Comparison of ENCODE assay signal across 12 cellular contexts in the genomic region with DNA sequence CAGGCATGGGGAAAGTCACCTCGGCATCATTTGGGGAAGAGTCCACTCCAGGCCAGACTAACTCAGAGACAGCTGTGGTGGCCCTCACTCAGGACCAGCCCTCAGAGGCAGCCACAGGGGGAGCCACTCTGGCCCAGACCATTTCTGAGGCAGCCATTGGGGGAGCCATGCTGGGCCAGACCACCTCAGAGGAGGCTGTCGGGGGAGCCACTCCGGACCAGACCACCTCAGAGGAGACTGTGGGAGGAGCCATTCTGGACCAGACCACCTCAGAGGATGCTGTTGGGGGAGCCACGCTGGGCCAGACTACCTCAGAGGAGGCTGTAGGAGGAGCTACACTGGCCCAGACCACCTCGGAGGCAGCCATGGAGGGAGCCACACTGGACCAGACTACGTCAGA. TPM values are rescaled to one million over a fixed set of nuclear protein-coding genes. Genes with fewer than 3 reads are reported as not detected.
DNase-seq lines count a peak whose midpoint lies in the region; ATAC-seq, FAIRE-seq and TF ChIP-seq lines count a peak whose summit lies in the region.
"Had no signal": no experiment of that assay in that cellular context is flagged by ENCODE, and none has a peak within 500 bp of the region (broad histone marks: within the 10 kb centered on the region; RNA-seq: fewer than 3 reads in every experiment).

No MANE protein-coding gene starts in this region.

- H4K20me1 ChIP-seq in K562 (replicated peaks; ENCODE audit: control insufficient read depth, insufficient read depth, low read length) (no peaks in the 10 kb centered on the region), osteoblast (ENCODE audit: insufficient read depth, low read length) (no peaks in the 10 kb centered on the region)

- no peaks in the 10 kb centered on the region for H3K4me1 Mint-ChIP-seq in Calu3 (ENCODE audit: low read depth, unreplicated experiment)

- H2AFZ ChIP-seq in K562 (ENCODE audit: low read depth, low read length), result no peak overlapping the region
- H2AFZ ChIP-seq in osteoblast (ENCODE audit: low read length), result no peak overlapping the region

- TF ChIP-seq CTCF in HEK293 (tag by site-specific recombination; IDR thresholded peaks at IDR 0.05) (no peak), K562 (IDR thresholded peaks at IDR 0.05 in 2 of 3, conservative IDR thresholded peaks at IDR 0.05 in 1 of 3; ENCODE audit: insufficient read depth in 2 of 3, low read depth in 1 of 3, low read length in 3 of 3) (no peak), osteoblast (IDR thresholded peaks at IDR 0.05; ENCODE audit: extremely low read depth, low read depth, low read length) (no peak), Calu3 (IDR thresholded peaks at IDR 0.05; ENCODE audit: unreplicated experiment) (no peak)

- no peaks in the 10 kb centered on the region for H3K27me3 ChIP-seq in K562 (ENCODE audit: control insufficient read depth in 2 of 2, insufficient read depth in 2 of 2, low read length in 2 of 2)
- no peaks in the 10 kb centered on the region for H3K27me3 ChIP-seq in osteoblast (ENCODE audit: insufficient read depth, low read length)

- H3K79me2 ChIP-seq in K562 (ENCODE audit: control insufficient read depth, insufficient read depth, low read length) (no peaks in the 10 kb centered on the region), osteoblast (ENCODE audit: insufficient read depth, low read length) (no peaks in the 10 kb centered on the region)

- in situ Hi-C loops in K562 (cut with MboI), result no loop called here

- FAIRE-seq in K562 (lab: Jason Lieb, UNC), result no peak

- BruUV-seq in K562 (replicated peaks; lab: Mats Ljungman, UMichigan), result no TSS peak
- BruUV-seq in Calu3 (replicated peaks; lab: Mats Ljungman, UMichigan), result no TSS peak

- H3K9me3 ChIP-seq in HEK293 (ENCODE audit: control insufficient read depth, insufficient read depth, low read depth, low read length) (no peaks in the 10 kb centered on the region), K562 (replicated peaks; ENCODE audit: control insufficient read depth, insufficient read depth, low read depth, low read length) (peaks cover 2% of the 10 kb centered on the region; the same call in 1 of the 2 replicates), osteoblast (ENCODE audit: low read depth, low read length) (no peaks in the 10 kb centered on the region)

- no peak overlapping the region; a peak in 1 of 4 replicates for H3K9ac ChIP-seq in K562 (ENCODE audit: insufficient read depth in 1 of 2, low read depth in 2 of 2, low read length in 2 of 2)

- no peaks in the 10 kb centered on the region for H3K27me3 Mint-ChIP-seq in Calu3 (ENCODE audit: unreplicated experiment)

- TF ChIP-seq EP300 in K562 (IDR thresholded peaks at IDR 0.05; ENCODE audit: low read length), result no peak

- H3K9me1 ChIP-seq in K562 (ENCODE audit: control insufficient read depth, insufficient read depth, low read length), result no peaks in the 10 kb centered on the region

- H3K9me3 Mint-ChIP-seq in Calu3 (ENCODE audit: low read depth, unreplicated experiment), result no peaks in the 10 kb centered on the region

- H3K27ac Mint-ChIP-seq in Calu3 (ENCODE audit: unreplicated experiment), result no peak overlapping the region
- H3K27ac Mint-ChIP-seq: CD4-positive, CD25-positive, alpha-beta regulatory T cell had no signal

- H3K27ac ChIP-seq in HEK293 (ENCODE audit: extremely low read depth, low read depth, low read length), result no peak overlapping the region
- H3K27ac ChIP-seq in K562 (ENCODE audit: extremely low read depth, low read depth, low read length), result no peak overlapping the region
- no peak overlapping the region for H3K27ac ChIP-seq in osteoblast (ENCODE audit: low read depth, low read length)

- DNase-seq in K562 (ENCODE audit: extremely low read depth in 1 of 4, low spot score in 3 of 4) (peak in 1 of 4 experiments; percentile 36), osteoblast (ENCODE audit: insufficient read length, low spot score, missing footprints) (peak; percentile 43), Calu3 (no peak), OCI-M2 (lab: John Stamatoyannopoulos, UW; ENCODE audit: unreplicated experiment) (no peak)
- DNase-seq: CD4-positive, CD25-positive, alpha-beta regulatory T cell; KBM-7; NCI-H1436; NCI-H2029; NCI-H774 had no signal

- POLR2A ChIA-PET in HEK293 (lab: Yijun Ruan, JAX) (no interaction called here), K562 (lab: Yijun Ruan, JAX) (no interaction called here)

- intact Hi-C loops in K562 (cut with micrococcal nuclease), result no loop called here
- intact Hi-C loops in Calu3 (cut with micrococcal nuclease; ENCODE audit: unreplicated experiment), result no loop called here

- H3K4me1 ChIP-seq in HEK293 (ENCODE audit: control insufficient read depth, insufficient read depth, low read length) (no peaks in the 10 kb centered on the region), K562 (replicated peaks in 1 of 2; ENCODE audit: control insufficient read depth in 2 of 2, insufficient read depth in 2 of 2, low read length in 2 of 2) (peaks cover 0 to 4% of the 10 kb centered on the region in 2 experiments; a peak in 2 of 5 replicates), osteoblast (ENCODE audit: insufficient read depth, low read length) (no peaks in the 10 kb centered on the region)

- H3K36me3 ChIP-seq in HEK293 (ENCODE audit: control insufficient read depth in 2 of 2, insufficient read depth in 1 of 2, low read length in 2 of 2), result peaks cover 0 to 66% of the 10 kb centered on the region in 2 experiments; a peak in 1 of 3 replicates
- H3K36me3 ChIP-seq in K562 (ENCODE audit: control insufficient read depth, insufficient read depth, low read length), result peaks cover 43% of the 10 kb centered on the region; the same call in 2 of the 3 replicates
- peaks cover 4% of the 10 kb centered on the region for H3K36me3 ChIP-seq in osteoblast (ENCODE audit: insufficient read depth, low read length)

- no peak overlapping the region for H3K4me3 ChIP-seq in HEK293 (ENCODE audit: low read depth, low read length)
- no peak overlapping the region for H3K4me3 ChIP-seq in K562
- no peak overlapping the region for H3K4me3 ChIP-seq in osteoblast (ENCODE audit: insufficient read depth, low read length)

- peak; percentile 71 for ATAC-seq in K562

- CTCF ChIA-PET in HEK293 (lab: Yijun Ruan, JAX) (interaction anchor here (1.4 kb wide), 1 partner anchor 11 kb away, joined by 5 read pairs; no protein-coding TSS in a partner anchor), K562 (lab: Yijun Ruan, JAX; ENCODE audit: low intra/inter-chr PET ratio) (no interaction called here), Calu3 (lab: Charles Lee) (interaction anchor here (0.6 to 0.7 kb wide), 2 partner anchors 68 to 77 kb away, joined by 4 to 7 read pairs; no protein-coding TSS in a partner anchor)

- peaks cover 4% of the 10 kb centered on the region for H3K36me3 Mint-ChIP-seq in Calu3 (ENCODE audit: insufficient read depth, unreplicated experiment)
- H3K36me3 Mint-ChIP-seq: CD4-positive, CD25-positive, alpha-beta regulatory T cell had no signal

- no peak overlapping the region for H3K4me3 Mint-ChIP-seq in Calu3 (ENCODE audit: low read depth, unreplicated experiment)
- H3K4me3 Mint-ChIP-seq: CD4-positive, CD25-positive, alpha-beta regulatory T cell had no signal

- no peak for TF ChIP-seq RAD21 in K562 (CRISPR knock-in tag; conservative IDR thresholded peaks at IDR 0.05 in 1 of 2, IDR thresholded peaks at IDR 0.05 in 1 of 2)

- TF ChIP-seq POLR2A in K562 (conservative IDR thresholded peaks at IDR 0.05), result no peak

- 79% methylated on average over 5 of the region's 6 CpGs for WGBS in K562 (ENCODE audit: insufficient coverage, low coverage, missing lambda C conversion rate)

- H3K4me2 ChIP-seq in K562 (ENCODE audit: insufficient read depth, low read length) (no peak overlapping the region), osteoblast (ENCODE audit: insufficient read depth, low read length) (no peak overlapping the region)

RNA-seq across cellular contexts. Expression of gene ERAS, which starts 3.3 kb away (rescaled TPM):
- 0.79 and 2.3 TPM in 2 replicates for total RNA-seq in K562 (2011; cell fraction: chromatin; rRNA removed; ENCODE audit: low replicate concordance)
- total RNA-seq in K562 (2011; cell fraction: nucleolus; rRNA removed), result 0.83 and 1.8 TPM in 2 replicates
- total RNA-seq in K562 (2011; cell fraction: nucleoplasm; rRNA removed), result 0.84 and 0.95 TPM in 2 replicates
- not detected in 2 replicates for total RNA-seq in K562 (2014; rRNA removed)
- total RNA-seq in K562 (2014; rRNA removed; fragmentation: Illumina TruSeq; extraction: Trizol), result not detected in 2 replicates
- not detected in 2 replicates for total RNA-seq in K562 (2015; rRNA removed; fragmentation: Illumina TruSeq; extraction: Trizol)
- not detected in 2 replicates for total RNA-seq in K562 (2021)
- 0.07 and 0.11 TPM in 2 replicates for polyA plus RNA-seq in K562 (2011; rRNA removed)
- 0.39 TPM in 1 of 2 replicates, not detected in the other for polyA plus RNA-seq in K562 (2011; cell fraction: cytosol; rRNA removed)
- 0.34 and 0.77 TPM in 2 replicates for polyA plus RNA-seq in K562 (2011; cell fraction: nucleus; rRNA removed)
- 0.42 TPM in 1 of 2 replicates, not detected in the other for polyA plus RNA-seq in K562 (2012)
- not detected in 2 replicates for polyA plus RNA-seq in K562 (2014; fragmentation: Illumina TruSeq; extraction: Trizol)
- not detected for polyA plus RNA-seq in K562 (2014; fragmentation: Nextera tagmentation; extraction: Ambion mirVana)
- polyA plus RNA-seq in K562 (2014; rRNA removed), result 0.12 TPM in 1 of 2 replicates, not detected in the other
- not detected in 2 replicates for polyA minus RNA-seq in K562 (2011; rRNA and poly(A)+ RNA removed)
- polyA minus RNA-seq in K562 (2011; cell fraction: cytosol; rRNA and poly(A)+ RNA removed), result not detected in 2 replicates
- polyA minus RNA-seq in K562 (2011; cell fraction: nucleus; rRNA and poly(A)+ RNA removed), result 0.33 TPM in 1 of 2 replicates, not detected in the other
- total RNA-seq in osteoblast, result not detected in 2 replicates
- total RNA-seq in Calu3 (2022), result 0.47 and 0.49 TPM in 2 replicates
- total RNA-seq: CD4-positive, CD25-positive, alpha-beta regulatory T cell had no signal
- polyA plus RNA-seq: CD4-positive, CD25-positive, alpha-beta regulatory T cell had no signal

RNA-seq across cellular contexts. Expression of gene PCSK1N, which starts 12.4 kb away (rescaled TPM):
- total RNA-seq in K562 (2011; cell fraction: chromatin; rRNA removed; ENCODE audit: low replicate concordance), result not detected in 2 replicates
- total RNA-seq in K562 (2011; cell fraction: nucleolus; rRNA removed), result not detected in 2 replicates
- not detected in 2 replicates for total RNA-seq in K562 (2011; cell fraction: nucleoplasm; rRNA removed)
- total RNA-seq in K562 (2014; rRNA removed) (0.54 and 0.61 TPM in 2 replicates), K562 (2014; rRNA removed; fragmentation: Illumina TruSeq; extraction: Trizol) (not detected in 2 replicates), K562 (2015; rRNA removed; fragmentation: Illumina TruSeq; extraction: Trizol) (not detected in 2 replicates), K562 (2021) (0.36 and 0.55 TPM in 2 replicates), osteoblast (not detected in 2 replicates), Calu3 (2022) (53.3 and 70.5 TPM in 2 replicates)
- polyA plus RNA-seq in K562 (2011; rRNA removed) (0.16 TPM in 1 of 2 replicates, not detected in the other), K562 (2014; fragmentation: Illumina TruSeq; extraction: Trizol) (not detected in 2 replicates), K562 (2014; fragmentation: Nextera tagmentation; extraction: Ambion mirVana) (not detected), K562 (2014; rRNA removed) (0.07 and 0.85 TPM in 2 replicates)
- polyA plus RNA-seq in K562 (2011; cell fraction: cytosol; rRNA removed), result 0.04 and 0.39 TPM in 2 replicates
- polyA plus RNA-seq in K562 (2011; cell fraction: nucleus; rRNA removed), result 0.63 TPM in 1 of 2 replicates, not detected in the other
- 0.29 and 0.40 TPM in 2 replicates for polyA plus RNA-seq in K562 (2012)
- polyA minus RNA-seq in K562 (2011; rRNA and poly(A)+ RNA removed), result 1.2 TPM in 1 of 2 replicates, not detected in the other
- polyA minus RNA-seq in K562 (2011; cell fraction: cytosol; rRNA and poly(A)+ RNA removed), result not detected in 2 replicates
- polyA minus RNA-seq in K562 (2011; cell fraction: nucleus; rRNA and poly(A)+ RNA removed), result not detected in 2 replicates

RNA-seq across cellular contexts. Expression of gene HDAC6, which starts 21.2 kb away (rescaled TPM):
- total RNA-seq in K562 (2011; cell fraction: chromatin; rRNA removed; ENCODE audit: low replicate concordance), result 513 and 751 TPM in 2 replicates
- total RNA-seq in K562 (2011; cell fraction: nucleolus; rRNA removed), result 276 and 285 TPM in 2 replicates
- 301 and 344 TPM in 2 replicates for total RNA-seq in K562 (2011; cell fraction: nucleoplasm; rRNA removed)
- 60.0 and 71.2 TPM in 2 replicates for total RNA-seq in K562 (2014; rRNA removed)
- total RNA-seq in K562 (2014; rRNA removed; fragmentation: Illumina TruSeq; extraction: Trizol), result 59.0 and 66.5 TPM in 2 replicates
- 48.9 and 52.3 TPM in 2 replicates for total RNA-seq in K562 (2015; rRNA removed; fragmentation: Illumina TruSeq; extraction: Trizol)
- 83.1 and 91.8 TPM in 2 replicates for total RNA-seq in K562 (2021)
- 85.5 and 150 TPM in 2 replicates for polyA plus RNA-seq in K562 (2011; rRNA removed)
- 63.6 and 65.5 TPM in 2 replicates for polyA plus RNA-seq in K562 (2011; cell fraction: cytosol; rRNA removed)
- 776 and 956 TPM in 2 replicates for polyA plus RNA-seq in K562 (2011; cell fraction: nucleus; rRNA removed)
- 67.3 and 134 TPM in 2 replicates for polyA plus RNA-seq in K562 (2012)
- polyA plus RNA-seq in K562 (2014; fragmentation: Illumina TruSeq; extraction: Trizol), result 69.1 and 86.3 TPM in 2 replicates
- 10 to 100 TPM; 29.9 to 31.4 TPM for polyA plus RNA-seq in K562 (2014; fragmentation: Nextera tagmentation; extraction: Ambion mirVana)
- 86.0 and 101 TPM in 2 replicates for polyA plus RNA-seq in K562 (2014; rRNA removed)
- polyA minus RNA-seq in K562 (2011; rRNA and poly(A)+ RNA removed), result 49.8 and 78.8 TPM in 2 replicates
- 37.1 and 39.1 TPM in 2 replicates for polyA minus RNA-seq in K562 (2011; cell fraction: cytosol; rRNA and poly(A)+ RNA removed)
- polyA minus RNA-seq in K562 (2011; cell fraction: nucleus; rRNA and poly(A)+ RNA removed), result 85.1 and 160 TPM in 2 replicates
- total RNA-seq in osteoblast, result 30.1 and 30.4 TPM in 2 replicates
- total RNA-seq in Calu3 (2022), result 68.1 and 78.7 TPM in 2 replicates

RNA-seq across cellular contexts. Expression of gene GATA1, which starts 36.6 kb away (rescaled TPM):
- total RNA-seq in K562 (2011; cell fraction: chromatin; rRNA removed; ENCODE audit: low replicate concordance), result 40.7 and 118 TPM in 2 replicates
- total RNA-seq in K562 (2011; cell fraction: nucleolus; rRNA removed), result 98.8 and 99.1 TPM in 2 replicates
- 82.1 and 86.1 TPM in 2 replicates for total RNA-seq in K562 (2011; cell fraction: nucleoplasm; rRNA removed)
- total RNA-seq in K562 (2014; rRNA removed), result 205 and 244 TPM in 2 replicates
- 45.4 and 62.0 TPM in 2 replicates for total RNA-seq in K562 (2014; rRNA removed; fragmentation: Illumina TruSeq; extraction: Trizol)
- total RNA-seq in K562 (2015; rRNA removed; fragmentation: Illumina TruSeq; extraction: Trizol), result 115 and 116 TPM in 2 replicates
- 291 and 297 TPM in 2 replicates for total RNA-seq in K562 (2021)
- polyA plus RNA-seq in K562 (2011; rRNA removed), result 74.3 and 167 TPM in 2 replicates
- 184 and 365 TPM in 2 replicates for polyA plus RNA-seq in K562 (2011; cell fraction: cytosol; rRNA removed)
- 174 and 282 TPM in 2 replicates for polyA plus RNA-seq in K562 (2011; cell fraction: nucleus; rRNA removed)
- 160 and 227 TPM in 2 replicates for polyA plus RNA-seq in K562 (2012)
- polyA plus RNA-seq in K562 (2014; fragmentation: Illumina TruSeq; extraction: Trizol), result 273 and 284 TPM in 2 replicates
- polyA plus RNA-seq in K562 (2014; fragmentation: Nextera tagmentation; extraction: Ambion mirVana), result 10 to 100 TPM; 11.9 to 97.4 TPM
- polyA plus RNA-seq in K562 (2014; rRNA removed), result 206 and 246 TPM in 2 replicates
- 39.3 and 48.9 TPM in 2 replicates for polyA minus RNA-seq in K562 (2011; rRNA and poly(A)+ RNA removed)
- polyA minus RNA-seq in K562 (2011; cell fraction: cytosol; rRNA and poly(A)+ RNA removed), result 148 and 160 TPM in 2 replicates
- 38.2 and 38.7 TPM in 2 replicates for polyA minus RNA-seq in K562 (2011; cell fraction: nucleus; rRNA and poly(A)+ RNA removed)
- total RNA-seq in osteoblast, result not detected in 2 replicates
- total RNA-seq in Calu3 (2022), result not detected in 2 replicates
- total RNA-seq: NCI-H460, SK-MEL-5 had no signal
- polyA plus RNA-seq: CD4-positive, CD25-positive, alpha-beta regulatory T cell had no signal

Comparison
In these comparisons a context has a peak if more than half of its experiments do, and no peak if none do; other contexts are left out.
1. RNA of gene PCSK1N, which starts 12.4 kb away (total RNA-seq): 53.3 to 70.5 TPM in Calu3; 0.36 to 0.61 TPM in K562 and not detected in osteoblast; every median in the first group is over 10 times any median in the second.
2. Of the 44 proteins assayed by ChIP-seq in both K562 and HEK293: peak only in K562: none; only in HEK293: none; in both: PRDM10; in neither: 43.